8 cellular contexts compared by ENCODE assay signal in genomic region chr4:23717528-23718248, GRCh38.
DNase-seq lines count a peak whose midpoint lies in the region; ATAC-seq, FAIRE-seq and TF ChIP-seq lines count a peak whose summit lies in the region.

No MANE protein-coding gene starts in this region.

- intact Hi-C loops in dorsolateral prefrontal cortex (cut with DNase I) = no loop called here
- intact Hi-C loops in pancreas (cut with DNase I) = no loop called here

- no peak overlapping the region for H3K27ac ChIP-seq in dorsolateral prefrontal cortex
- H3K27ac ChIP-seq in pancreas = no peak overlapping the region

- TF ChIP-seq CTCF in dorsolateral prefrontal cortex (IDR thresholded peaks at IDR 0.05 in 54 of 56, conservative IDR thresholded peaks at IDR 0.05 in 2 of 56; ENCODE audit: low read depth in 1 of 56, partially characterized antibody in 56 of 56) = peak in 46 of 56 donors; percentile 11 to 56 (median 39)
- TF ChIP-seq CTCF in pancreas (IDR thresholded peaks at IDR 0.05) = no peak

- H3K27me3 Mint-ChIP-seq in activated naive CD8-positive, alpha-beta T cell treated with anti-CD3 and anti-CD28 coated beads, Interleukin-2, amount 50 U/mL, for 24 hours = no peaks in the 10 kb centered on the region

- H3K9me3 Mint-ChIP-seq in activated naive CD8-positive, alpha-beta T cell treated with anti-CD3 and anti-CD28 coated beads, Interleukin-2, amount 50 U/mL, for 24 hours = no peaks in the 10 kb centered on the region

- no peaks in the 10 kb centered on the region for H3K36me3 ChIP-seq in pancreas

- H3K4me3 ChIP-seq in dorsolateral prefrontal cortex = no peak overlapping the region
- H3K4me3 ChIP-seq in pancreas = no peak overlapping the region

- WGBS in pancreas, 2 donors = 61 to 71% methylated on average over 5 of the region's 5 CpGs

- H3K27me3 ChIP-seq in dorsolateral prefrontal cortex = no peaks in the 10 kb centered on the region
- no peaks in the 10 kb centered on the region for H3K27me3 ChIP-seq in pancreas

- DNase-seq in NCI-H748 (lab: John Stamatoyannopoulos, UW; ENCODE audit: unreplicated experiment) (peak; percentile 4), NCI-H748 treated with DMSO at 0.1 percent for 48 hours (lab: John Stamatoyannopoulos, UW) (no peak), MV-4-11 (lab: John Stamatoyannopoulos, UW) (peak; percentile 15), dorsolateral prefrontal cortex (no peak), pancreas (peak in 1 of 6 donors; percentile 13)
- DNase-seq in activated naive CD8-positive, alpha-beta T cell treated with anti-CD3 and anti-CD28 coated beads, Interleukin-2, amount 50 U/mL, for 24 hours = no peak

- H3K9me3 ChIP-seq in pancreas = no peaks in the 10 kb centered on the region

- no peaks in the 10 kb centered on the region for H3K4me1 Mint-ChIP-seq in activated naive CD8-positive, alpha-beta T cell treated with anti-CD3 and anti-CD28 coated beads, Interleukin-2, amount 50 U/mL, for 24 hours

- H3K36me3 Mint-ChIP-seq in activated naive CD8-positive, alpha-beta T cell treated with anti-CD3 and anti-CD28 coated beads, Interleukin-2, amount 50 U/mL, for 24 hours (ENCODE audit: low read depth) = no peaks in the 10 kb centered on the region

- FAIRE-seq in pancreas (lab: Jason Lieb, UNC) = no peak

- ATAC-seq in pancreas = peak in 3 of 4 donors; percentile 38 to 64 (median 44)
- ATAC-seq in HG03442 (IDR thresholded peaks at IDR 0.05; ENCODE audit: unreplicated experiment) = no peak
- ATAC-seq in activated naive CD8-positive, alpha-beta T cell treated with anti-CD3 and anti-CD28 coated beads, Interleukin-2, amount 50 U/mL, for 24 hours = no peak
- no peak for ATAC-seq in HG03520 (IDR thresholded peaks at IDR 0.05; ENCODE audit: unreplicated experiment)

- no peak overlapping the region for H3K27ac Mint-ChIP-seq in activated naive CD8-positive, alpha-beta T cell treated with anti-CD3 and anti-CD28 coated beads, Interleukin-2, amount 50 U/mL, for 24 hours

- H3K4me1 ChIP-seq in pancreas = no peaks in the 10 kb centered on the region

- H3K4me3 Mint-ChIP-seq in activated naive CD8-positive, alpha-beta T cell treated with anti-CD3 and anti-CD28 coated beads, Interleukin-2, amount 50 U/mL, for 24 hours = no peak overlapping the region

Comparison
In these comparisons a context has a peak if more than half of its experiments do, and no peak if none do; other contexts are left out.
1. DNase-seq: peak in NCI-H748 (single experiment) and MV-4-11 (single experiment); none in NCI-H748 treated with DMSO at 0.1 percent for 48 hours (single experiment), dorsolateral prefrontal cortex (0 of 10) and activated naive CD8-positive, alpha-beta T cell treated with anti-CD3 and anti-CD28 coated beads, Interleukin-2, amount 50 U/mL, for 24 hours (single experiment).
2. CTCF ChIP-seq: peak in dorsolateral prefrontal cortex (46 of 56); none in pancreas (0 of 4).
3. ATAC-seq: peak in pancreas (3 of 4); none in HG03442 (single experiment), activated naive CD8-positive, alpha-beta T cell treated with anti-CD3 and anti-CD28 coated beads, Interleukin-2, amount 50 U/mL, for 24 hours (single experiment) and HG03520 (single experiment).